1 cellular context compared by ENCODE assay signal in the genomic region with DNA sequence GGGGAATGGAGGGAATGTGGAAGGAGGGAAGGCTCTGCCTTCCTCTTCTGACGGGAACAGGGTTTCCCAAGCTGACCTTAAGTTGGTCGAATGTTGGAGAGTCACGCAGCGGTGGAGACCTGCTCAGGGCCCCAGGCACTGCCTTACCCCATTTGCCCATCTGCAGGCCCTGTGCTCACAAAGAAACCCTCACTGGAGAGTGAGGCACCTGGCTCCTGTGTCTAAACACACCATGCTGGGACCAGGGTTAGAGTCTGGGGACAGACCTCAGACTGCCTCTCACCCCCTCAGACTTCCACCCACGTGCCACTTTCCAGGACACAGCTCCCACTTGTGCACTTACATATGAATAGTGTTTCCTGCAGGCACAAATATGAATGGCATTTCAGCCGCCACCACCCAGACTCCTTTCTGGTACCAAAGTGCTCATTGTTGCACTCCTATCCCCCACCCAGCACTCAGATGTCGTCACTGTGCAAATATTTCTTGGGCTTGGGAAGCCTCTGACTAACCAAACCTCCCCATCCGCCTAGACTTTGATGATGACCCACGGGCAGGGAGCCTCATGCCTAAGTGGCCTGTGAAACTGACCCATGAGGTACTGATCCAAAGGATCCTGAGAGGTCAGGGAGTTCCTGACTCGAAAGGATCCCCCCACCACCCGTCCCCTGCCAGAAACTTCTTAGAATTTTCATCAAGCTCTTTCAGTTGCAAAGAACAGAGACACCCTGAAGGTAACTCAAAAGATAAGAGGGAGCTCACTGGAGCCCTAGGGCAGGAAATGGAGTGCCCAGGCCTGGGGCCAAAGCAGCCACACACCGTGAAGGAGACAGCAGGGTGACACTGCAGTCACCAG.
A peak's percentile ranks its signal among the peaks of the same experiment; 100 is the strongest.
TF ChIP-seq lines count a peak whose summit lies in the region.

No MANE protein-coding gene starts in this region.

TF ChIP-seq in HepG2, 621 proteins besides CTCF, POLR2A, EP300 and RAD21 (continued from another document and continues in another):
- TF ChIP-seq NFATC3 (CRISPR knock-in tag; IDR thresholded peaks at IDR 0.05): no peak
- peak; percentile 85 for TF ChIP-seq HNF4A (CRISPR knock-in tag; IDR thresholded peaks at IDR 0.05)
- TF ChIP-seq NBN (conservative IDR thresholded peaks at IDR 0.05): no peak
- TF ChIP-seq SOX5 (CRISPR knock-in tag; IDR thresholded peaks at IDR 0.05; ENCODE audit: borderline replicate concordance): peak; percentile 92
- 0 out of 2 replicates have a peak, but pooled peaks have one; percentile 12 for TF ChIP-seq ZNF12 (CRISPR knock-in tag; IDR thresholded peaks at IDR 0.05)
- peak; percentile 87; the same call in 1 of the 2 replicates for TF ChIP-seq ZSCAN21 (CRISPR knock-in tag; IDR thresholded peaks at IDR 0.05; ENCODE audit: borderline replicate concordance)
- no peak for TF ChIP-seq ZBTB8A (CRISPR knock-in tag; IDR thresholded peaks at IDR 0.05; ENCODE audit: borderline replicate concordance, low read depth)
- TF ChIP-seq HHEX (CRISPR knock-in tag; IDR thresholded peaks at IDR 0.05): peak; percentile 15; the same call in 1 of the 2 replicates
- no peak for TF ChIP-seq NCOA5 (CRISPR knock-in tag; IDR thresholded peaks at IDR 0.05)
- no peak for TF ChIP-seq ZNF337 (CRISPR knock-in tag; IDR thresholded peaks at IDR 0.05; ENCODE audit: borderline replicate concordance, low read depth)
- TF ChIP-seq RFX5 (IDR thresholded peaks at IDR 0.05; ENCODE audit: low read depth, low read length): no peak; the same call in 1 of the 2 replicates
- TF ChIP-seq FOXP4 (CRISPR knock-in tag; IDR thresholded peaks at IDR 0.05): peak; percentile 95
- peak; percentile 69; the same call in 1 of the 2 replicates for TF ChIP-seq ZBTB4 (CRISPR knock-in tag; IDR thresholded peaks at IDR 0.05; ENCODE audit: borderline replicate concordance)
- peak; percentile 11; the same call in 1 of the 2 replicates for TF ChIP-seq ZNF777 (CRISPR knock-in tag; IDR thresholded peaks at IDR 0.05)
- TF ChIP-seq ZFYVE20 (CRISPR knock-in tag; IDR thresholded peaks at IDR 0.05; ENCODE audit: borderline replicate concordance, low read depth): no peak
- TF ChIP-seq, protein P1, sequence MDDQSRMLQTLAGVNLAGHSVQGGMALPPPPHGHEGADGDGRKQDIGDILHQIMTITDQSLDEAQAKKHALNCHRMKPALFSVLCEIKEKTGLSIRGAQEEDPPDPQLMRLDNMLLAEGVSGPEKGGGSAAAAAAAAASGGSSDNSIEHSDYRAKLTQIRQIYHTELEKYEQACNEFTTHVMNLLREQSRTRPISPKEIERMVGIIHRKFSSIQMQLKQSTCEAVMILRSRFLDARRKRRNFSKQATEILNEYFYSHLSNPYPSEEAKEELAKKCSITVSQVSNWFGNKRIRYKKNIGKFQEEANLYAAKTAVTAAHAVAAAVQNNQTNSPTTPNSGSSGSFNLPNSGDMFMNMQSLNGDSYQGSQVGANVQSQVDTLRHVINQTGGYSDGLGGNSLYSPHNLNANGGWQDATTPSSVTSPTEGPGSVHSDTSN (CRISPR knock-in tag; IDR thresholded peaks at IDR 0.05; ENCODE audit: borderline replicate concordance): no peak
- TF ChIP-seq SIN3A (IDR thresholded peaks at IDR 0.05; ENCODE audit: borderline replicate concordance, low read depth, low read length): no peak
- no peak for TF ChIP-seq ZNF577 (CRISPR knock-in tag; IDR thresholded peaks at IDR 0.05; ENCODE audit: borderline replicate concordance, low read depth)
- TF ChIP-seq FOXM1 (CRISPR knock-in tag; IDR thresholded peaks at IDR 0.05): no peak
- TF ChIP-seq, protein P2, sequence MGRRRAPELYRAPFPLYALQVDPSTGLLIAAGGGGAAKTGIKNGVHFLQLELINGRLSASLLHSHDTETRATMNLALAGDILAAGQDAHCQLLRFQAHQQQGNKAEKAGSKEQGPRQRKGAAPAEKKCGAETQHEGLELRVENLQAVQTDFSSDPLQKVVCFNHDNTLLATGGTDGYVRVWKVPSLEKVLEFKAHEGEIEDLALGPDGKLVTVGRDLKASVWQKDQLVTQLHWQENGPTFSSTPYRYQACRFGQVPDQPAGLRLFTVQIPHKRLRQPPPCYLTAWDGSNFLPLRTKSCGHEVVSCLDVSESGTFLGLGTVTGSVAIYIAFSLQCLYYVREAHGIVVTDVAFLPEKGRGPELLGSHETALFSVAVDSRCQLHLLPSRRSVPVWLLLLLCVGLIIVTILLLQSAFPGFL (CRISPR knock-in tag; IDR thresholded peaks at IDR 0.05): no peak
- TF ChIP-seq ZNF451 (CRISPR knock-in tag; IDR thresholded peaks at IDR 0.05): peak; percentile 61; the same call in 1 of the 2 replicates
- TF ChIP-seq ZNF605 (CRISPR knock-in tag; IDR thresholded peaks at IDR 0.05): peak; percentile 98
- TF ChIP-seq ATM (IDR thresholded peaks at IDR 0.05; ENCODE audit: borderline replicate concordance): no peak
- TF ChIP-seq ZNF431 (CRISPR knock-in tag; IDR thresholded peaks at IDR 0.05; ENCODE audit: borderline replicate concordance, low read depth): no peak; the same call in 1 of the 2 replicates
- no peak for TF ChIP-seq TCF12 (IDR thresholded peaks at IDR 0.05)
- peak; percentile 44; the same call in 1 of the 2 replicates for TF ChIP-seq TCF12 (CRISPR knock-in tag; IDR thresholded peaks at IDR 0.05)
- 0 out of 2 replicates have a peak, but pooled peaks have one; percentile 77 for TF ChIP-seq PAWR (CRISPR knock-in tag; IDR thresholded peaks at IDR 0.05; ENCODE audit: borderline replicate concordance)
- peak; percentile 18; the same call in 1 of the 2 replicates for TF ChIP-seq ZNF891 (CRISPR knock-in tag; IDR thresholded peaks at IDR 0.05)
- TF ChIP-seq, protein P3, sequence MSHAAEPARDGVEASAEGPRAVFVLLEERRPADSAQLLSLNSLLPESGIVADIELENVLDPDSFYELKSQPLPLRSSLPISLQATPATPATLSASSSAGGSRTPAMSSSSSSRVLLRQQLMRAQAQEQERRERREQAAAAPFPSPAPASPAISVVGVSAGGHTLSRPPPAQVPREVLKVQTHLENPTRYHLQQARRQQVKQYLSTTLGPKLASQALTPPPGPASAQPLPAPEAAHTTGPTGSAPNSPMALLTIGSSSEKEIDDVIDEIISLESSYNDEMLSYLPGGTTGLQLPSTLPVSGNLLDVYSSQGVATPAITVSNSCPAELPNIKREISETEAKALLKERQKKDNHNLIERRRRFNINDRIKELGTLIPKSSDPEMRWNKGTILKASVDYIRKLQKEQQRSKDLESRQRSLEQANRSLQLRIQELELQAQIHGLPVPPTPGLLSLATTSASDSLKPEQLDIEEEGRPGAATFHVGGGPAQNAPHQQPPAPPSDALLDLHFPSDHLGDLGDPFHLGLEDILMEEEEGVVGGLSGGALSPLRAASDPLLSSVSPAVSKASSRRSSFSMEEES (CRISPR knock-in tag; IDR thresholded peaks at IDR 0.05): peak; percentile 87
- TF ChIP-seq ZC3H4 (CRISPR knock-in tag; IDR thresholded peaks at IDR 0.05; ENCODE audit: borderline replicate concordance): no peak
- TF ChIP-seq, protein P4, sequence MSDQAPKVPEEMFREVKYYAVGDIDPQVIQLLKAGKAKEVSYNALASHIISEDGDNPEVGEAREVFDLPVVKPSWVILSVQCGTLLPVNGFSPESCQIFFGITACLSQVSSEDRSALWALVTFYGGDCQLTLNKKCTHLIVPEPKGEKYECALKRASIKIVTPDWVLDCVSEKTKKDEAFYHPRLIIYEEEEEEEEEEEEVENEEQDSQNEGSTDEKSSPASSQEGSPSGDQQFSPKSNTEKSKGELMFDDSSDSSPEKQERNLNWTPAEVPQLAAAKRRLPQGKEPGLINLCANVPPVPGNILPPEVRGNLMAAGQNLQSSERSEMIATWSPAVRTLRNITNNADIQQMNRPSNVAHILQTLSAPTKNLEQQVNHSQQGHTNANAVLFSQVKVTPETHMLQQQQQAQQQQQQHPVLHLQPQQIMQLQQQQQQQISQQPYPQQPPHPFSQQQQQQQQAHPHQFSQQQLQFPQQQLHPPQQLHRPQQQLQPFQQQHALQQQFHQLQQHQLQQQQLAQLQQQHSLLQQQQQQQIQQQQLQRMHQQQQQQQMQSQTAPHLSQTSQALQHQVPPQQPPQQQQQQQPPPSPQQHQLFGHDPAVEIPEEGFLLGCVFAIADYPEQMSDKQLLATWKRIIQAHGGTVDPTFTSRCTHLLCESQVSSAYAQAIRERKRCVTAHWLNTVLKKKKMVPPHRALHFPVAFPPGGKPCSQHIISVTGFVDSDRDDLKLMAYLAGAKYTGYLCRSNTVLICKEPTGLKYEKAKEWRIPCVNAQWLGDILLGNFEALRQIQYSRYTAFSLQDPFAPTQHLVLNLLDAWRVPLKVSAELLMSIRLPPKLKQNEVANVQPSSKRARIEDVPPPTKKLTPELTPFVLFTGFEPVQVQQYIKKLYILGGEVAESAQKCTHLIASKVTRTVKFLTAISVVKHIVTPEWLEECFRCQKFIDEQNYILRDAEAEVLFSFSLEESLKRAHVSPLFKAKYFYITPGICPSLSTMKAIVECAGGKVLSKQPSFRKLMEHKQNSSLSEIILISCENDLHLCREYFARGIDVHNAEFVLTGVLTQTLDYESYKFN (CRISPR knock-in tag; conservative IDR thresholded peaks at IDR 0.05): peak; percentile 97
- TF ChIP-seq ZNF746 (CRISPR knock-in tag; IDR thresholded peaks at IDR 0.05): peak; percentile 94
- TF ChIP-seq KMT2B (CRISPR knock-in tag; IDR thresholded peaks at IDR 0.05): peak; percentile 60; the same call in 1 of the 2 replicates
- TF ChIP-seq, protein P5, sequence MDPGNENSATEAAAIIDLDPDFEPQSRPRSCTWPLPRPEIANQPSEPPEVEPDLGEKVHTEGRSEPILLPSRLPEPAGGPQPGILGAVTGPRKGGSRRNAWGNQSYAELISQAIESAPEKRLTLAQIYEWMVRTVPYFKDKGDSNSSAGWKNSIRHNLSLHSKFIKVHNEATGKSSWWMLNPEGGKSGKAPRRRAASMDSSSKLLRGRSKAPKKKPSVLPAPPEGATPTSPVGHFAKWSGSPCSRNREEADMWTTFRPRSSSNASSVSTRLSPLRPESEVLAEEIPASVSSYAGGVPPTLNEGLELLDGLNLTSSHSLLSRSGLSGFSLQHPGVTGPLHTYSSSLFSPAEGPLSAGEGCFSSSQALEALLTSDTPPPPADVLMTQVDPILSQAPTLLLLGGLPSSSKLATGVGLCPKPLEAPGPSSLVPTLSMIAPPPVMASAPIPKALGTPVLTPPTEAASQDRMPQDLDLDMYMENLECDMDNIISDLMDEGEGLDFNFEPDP (CRISPR knock-in tag; conservative IDR thresholded peaks at IDR 0.05): 0 out of 2 replicates have a peak, but pooled peaks have one; percentile 83
- peak; percentile 63; the same call in 1 of the 2 replicates for TF ChIP-seq THAP8 (CRISPR knock-in tag; IDR thresholded peaks at IDR 0.05; ENCODE audit: borderline replicate concordance)
- TF ChIP-seq, protein P6, sequence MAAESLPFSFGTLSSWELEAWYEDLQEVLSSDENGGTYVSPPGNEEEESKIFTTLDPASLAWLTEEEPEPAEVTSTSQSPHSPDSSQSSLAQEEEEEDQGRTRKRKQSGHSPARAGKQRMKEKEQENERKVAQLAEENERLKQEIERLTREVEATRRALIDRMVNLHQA (CRISPR knock-in tag; IDR thresholded peaks at IDR 0.05): no peak
- TF ChIP-seq ZNF691 (CRISPR knock-in tag; IDR thresholded peaks at IDR 0.05; ENCODE audit: borderline replicate concordance, low read depth): peak; percentile 100
- peak in 1 of 2 experiments; percentile 61; a peak in 1 of 4 replicates for TF ChIP-seq MAFK (conservative IDR thresholded peaks at IDR 0.05 in 1 of 2, IDR thresholded peaks at IDR 0.05 in 1 of 2; ENCODE audit: low read length in 2 of 2)
- TF ChIP-seq ZBTB42 (CRISPR knock-in tag; IDR thresholded peaks at IDR 0.05): no peak
